Comparison of ENCODE assay signal across 18 cellular contexts in genomic region chr16:89079434-89079833, GRCh38.
"Had no signal": no experiment of that assay in that cellular context is flagged by ENCODE, and none has a peak within 500 bp of the region (broad histone marks: within the 10 kb centered on the region; RNA-seq: fewer than 3 reads in every experiment).

No MANE protein-coding gene starts in this region.

- H3K4me3 ChIP-seq: coronary artery, dorsolateral prefrontal cortex, esophagus muscularis mucosa, gastrocnemius medialis, heart right ventricle, left lung, lower lobe of right lung, mucosa of descending colon had no signal

- H3K27me3 ChIP-seq: dorsolateral prefrontal cortex, foreskin keratinocyte, left lung had no signal

- H3K9me3 Mint-ChIP-seq: mesothelial cell of epicardium had no signal

- DNase-seq: dermis blood vessel endothelial cell; dorsolateral prefrontal cortex; effector CD4-positive, alpha-beta T cell; effector memory CD4-positive, alpha-beta T cell; foreskin keratinocyte; gastrocnemius medialis; glutamatergic neuron; heart right ventricle; hippocampal formation; left cardiac atrium; left ventricle myocardium superior; lower lobe of right lung; mesenchymal stem cell; mucosa of descending colon had no signal

- H3K4me3 Mint-ChIP-seq: mesothelial cell of epicardium had no signal

- H3K9me3 ChIP-seq: esophagus muscularis mucosa, gastrocnemius medialis, left lung, lower lobe of right lung, mucosa of descending colon had no signal

- ATAC-seq: foreskin keratinocyte, gastrocnemius medialis, heart right ventricle, left cardiac atrium, left lung, left ventricle myocardium superior, mucosa of descending colon had no signal

- H3K27ac ChIP-seq: coronary artery, dorsolateral prefrontal cortex, esophagus muscularis mucosa, foreskin keratinocyte, gastrocnemius medialis, heart right ventricle, left lung, lower lobe of right lung had no signal

- H3K4me1 ChIP-seq: esophagus muscularis mucosa, foreskin keratinocyte, gastrocnemius medialis, heart right ventricle, left lung, lower lobe of right lung had no signal

- H3K36me3 Mint-ChIP-seq: mesothelial cell of epicardium had no signal

- H3K36me3 ChIP-seq: esophagus muscularis mucosa, gastrocnemius medialis, heart right ventricle, left lung, lower lobe of right lung had no signal

- H3K27ac Mint-ChIP-seq: mesothelial cell of epicardium had no signal
